ENCODE assay signal across 8 cellular contexts in genomic region chr20:50992733-50993457, GRCh38. TPM values are rescaled to one million over a fixed set of nuclear protein-coding genes. Genes with fewer than 3 reads are reported as not detected.
A peak's percentile ranks its signal among the peaks of the same experiment; 100 is the strongest.
DNase-seq lines count a peak whose midpoint lies in the region; ATAC-seq lines count a peak whose summit lies in the region.

No MANE protein-coding gene starts in this region.

- DNase-seq in COR-L47 (lab: John Stamatoyannopoulos, UW) (peak; percentile 61), M059J (ENCODE audit: low read depth) (peak; percentile 71), SK-N-DZ (ENCODE audit: low spot score) (peak; percentile 79), dedifferentiated amniotic fluid mesenchymal stem cell (ENCODE audit: extremely low spot score) (peak; percentile 22), medulla oblongata (ENCODE audit: extremely low spot score) (peak; percentile 12)

- ATAC-seq in GM21367 (IDR thresholded peaks at IDR 0.05; ENCODE audit: unreplicated experiment) (peak; percentile 77), GM18861 (IDR thresholded peaks at IDR 0.05; ENCODE audit: unreplicated experiment) (no peak), GM19455 (IDR thresholded peaks at IDR 0.05; ENCODE audit: unreplicated experiment) (no peak)

RNA-seq across cellular contexts. Expression of gene KCNG1, which starts 30.0 kb away (rescaled TPM):
- 2.4 and 4.5 TPM in 2 replicates for total RNA-seq in M059J (2014; rRNA removed; shearing (Covaris generic))
- 2.1 and 3.9 TPM in 2 replicates for polyA plus RNA-seq in SK-N-DZ (2014; cell fraction: cytosol; rRNA removed)
- 0.83 and 2.7 TPM in 2 replicates for polyA plus RNA-seq in SK-N-DZ (2014; cell fraction: nucleus; rRNA removed)

RNA-seq across cellular contexts. Expression of gene MOCS3, which starts 34.3 kb away (rescaled TPM):
- 4.2 and 8.1 TPM in 2 replicates for total RNA-seq in M059J (2014; rRNA removed; shearing (Covaris generic))
- 10.4 and 10.7 TPM in 2 replicates for polyA plus RNA-seq in SK-N-DZ (2014; cell fraction: cytosol; rRNA removed)
- polyA plus RNA-seq in SK-N-DZ (2014; cell fraction: nucleus; rRNA removed): 2.3 and 3.4 TPM in 2 replicates

RNA-seq across cellular contexts. Expression of gene DPM1, which starts 34.6 kb away (rescaled TPM):
- total RNA-seq in M059J (2014; rRNA removed; shearing (Covaris generic)): 198 and 215 TPM in 2 replicates
- polyA plus RNA-seq in SK-N-DZ (2014; cell fraction: cytosol; rRNA removed): 337 and 362 TPM in 2 replicates
- 174 and 245 TPM in 2 replicates for polyA plus RNA-seq in SK-N-DZ (2014; cell fraction: nucleus; rRNA removed)

Comparison
In these comparisons a context has a peak if more than half of its experiments do, and no peak if none do; other contexts are left out.
1. DNase-seq: peak in every context shown above with its lines; median percentile 79 in SK-N-DZ; 71 in M059J; 61 in COR-L47; 22 in dedifferentiated amniotic fluid mesenchymal stem cell; 12 in medulla oblongata.